Comparison of ENCODE assay signal across 11 cellular contexts in genomic region chr17:80539022-80539421, GRCh38. TPM values are rescaled to one million over a fixed set of nuclear protein-coding genes. Genes with fewer than 3 reads are reported as not detected.
DNase-seq lines count a peak whose midpoint lies in the region; ATAC-seq, FAIRE-seq and TF ChIP-seq lines count a peak whose summit lies in the region.
"Had no signal": no experiment of that assay in that cellular context is flagged by ENCODE, and none has a peak within 500 bp of the region (broad histone marks: within the 10 kb centered on the region; RNA-seq: fewer than 3 reads in every experiment).

No MANE protein-coding gene starts in this region.

- FAIRE-seq in frontal cortex (lab: Jason Lieb, UNC): no peak

- in situ Hi-C loops in brain microvascular endothelial cell (cut with HindIII; ENCODE audit: low pct_ligation_motif_present, low sequenced_read_pairs): no loop called here

- H3K4me3 ChIP-seq in brain microvascular endothelial cell (ENCODE audit: low read depth, low read length) (no peak overlapping the region), right cardiac atrium (ENCODE audit: low read length) (no peak overlapping the region)
- H3K4me3 ChIP-seq: lung, thyroid gland had no signal

- intact Hi-C loops in right cardiac atrium (cut with DNase I): no loop called here

- H3K36me3 ChIP-seq in brain microvascular endothelial cell (replicated peaks): no peaks in the 10 kb centered on the region
- H3K36me3 ChIP-seq: thyroid gland had no signal

- TF ChIP-seq CTCF in brain microvascular endothelial cell (IDR thresholded peaks at IDR 0.05; ENCODE audit: low read depth, low read length, missing control alignments): peak; percentile 15

- H3K4me1 ChIP-seq in right cardiac atrium (ENCODE audit: control insufficient read depth, insufficient read depth, low read length): no peaks in the 10 kb centered on the region
- H3K4me1 ChIP-seq: thyroid gland had no signal

- no peaks in the 10 kb centered on the region for H3K27me3 ChIP-seq in brain microvascular endothelial cell (replicated peaks)
- H3K27me3 ChIP-seq in right cardiac atrium (ENCODE audit: control insufficient read depth, insufficient read depth): no peaks in the 10 kb centered on the region
- H3K27me3 ChIP-seq: thyroid gland had no signal

- DNase-seq in AML-193 (lab: John Stamatoyannopoulos, UW): peak; percentile 53 to 57
- DNase-seq in ELF-1 (ENCODE audit: low read depth, low spot score): peak; percentile 28
- DNase-seq in NCI-H2227 treated with DMSO at 0.1 percent for 48 hours (lab: John Stamatoyannopoulos, UW): peak; percentile 45
- no peak for DNase-seq in brain microvascular endothelial cell
- no peak for DNase-seq in right cardiac atrium
- no peak for DNase-seq in NCI-H2029 (lab: John Stamatoyannopoulos, UW)
- DNase-seq in frontal cortex (ENCODE audit: low spot score in 2 of 2): no peak
- DNase-seq: glutamatergic neuron had no signal

- H3K27ac ChIP-seq in brain microvascular endothelial cell (no peak overlapping the region), right cardiac atrium (ENCODE audit: low read length) (no peak overlapping the region)
- H3K27ac ChIP-seq: thyroid gland had no signal

- no peaks in the 10 kb centered on the region for H3K9me3 ChIP-seq in right cardiac atrium (ENCODE audit: control insufficient read depth, low read length)
- H3K9me3 ChIP-seq: thyroid gland had no signal

- ATAC-seq in right cardiac atrium: no peak
- no peak for ATAC-seq in HG03135 (IDR thresholded peaks at IDR 0.05; ENCODE audit: unreplicated experiment)

- WGBS in right cardiac atrium: 9% methylated on average over 8 of the region's 8 CpGs

RNA-seq across cellular contexts. Expression of gene RPTOR, which starts 5.6 kb away (rescaled TPM):
- 10 to 100 TPM; 25.0 to 27.0 (median 26.1) TPM for total RNA-seq in right cardiac atrium
- polyA plus RNA-seq in right cardiac atrium: 15.2 TPM
- total RNA-seq in frontal cortex: 12.2 TPM

Comparison
In these comparisons a context has a peak if more than half of its experiments do, and no peak if none do; other contexts are left out.
1. DNase-seq: peak in AML-193 (2 of 2), ELF-1 (single experiment) and NCI-H2227 treated with DMSO at 0.1 percent for 48 hours (single experiment); none in brain microvascular endothelial cell (single experiment), right cardiac atrium (0 of 3), NCI-H2029 (single experiment) and frontal cortex (0 of 2).